ENCODE assay signal across 25 cellular contexts in the genomic region with DNA sequence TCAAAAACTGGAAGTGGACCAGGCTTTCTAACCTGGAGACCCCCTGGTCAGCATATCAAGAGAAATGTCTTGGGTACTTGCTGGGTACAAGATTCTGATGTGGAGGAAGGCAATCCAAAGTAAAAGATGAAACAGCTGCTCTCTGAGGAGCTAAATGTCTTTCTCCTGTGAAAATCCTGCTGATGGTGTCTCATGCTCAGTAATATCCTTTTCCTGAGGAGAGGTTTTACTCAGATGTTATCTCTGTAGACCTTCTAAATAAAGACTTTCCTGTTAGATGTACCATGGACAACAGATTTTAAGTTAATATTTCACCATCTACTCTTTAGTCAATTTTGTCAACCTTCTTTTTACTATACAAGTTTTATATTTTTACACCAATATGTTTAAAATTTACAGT.
DNase-seq lines count a peak whose midpoint lies in the region; ATAC-seq, FAIRE-seq and TF ChIP-seq lines count a peak whose summit lies in the region.
"Had no signal": no experiment of that assay in that cellular context is flagged by ENCODE, and none has a peak within 500 bp of the region (broad histone marks: within the 10 kb centered on the region; RNA-seq: fewer than 3 reads in every experiment).

No MANE protein-coding gene starts in this region.

- no peaks in the 10 kb centered on the region for H3K9me3 Mint-ChIP-seq in T-helper 2 cell treated with Interferon-gamma antibody and Interleukin-4, amounts not matched to agents 5 μg/mL and 100 μg/mL, for 36 hours
- no peaks in the 10 kb centered on the region for H3K9me3 Mint-ChIP-seq in activated T-helper 1 cell treated with anti-CD3 and anti-CD28 coated beads, Interleukin-12 subunit alpha, Interleukin-12 subunit beta, Interleukin-2, Interleukin-4 antibody, amounts not matched to agents 30 ng/mL and 10 ng/mL and 1 ng/mL, durations not matched to agents 14 hours and 24 hours and 36 hours
- H3K9me3 Mint-ChIP-seq in naive thymus-derived CD4-positive, alpha-beta T cell, result peaks cover 0 to 3% (median 0%) of the 10 kb centered on the region in 11 donors
- H3K9me3 Mint-ChIP-seq: T-cell had no signal

- H3K4me3 ChIP-seq in naive thymus-derived CD4-positive, alpha-beta T cell (ENCODE audit: low read length), result no peak overlapping the region
- H3K4me3 ChIP-seq in smooth muscle cell, result no peak overlapping the region
- H3K4me3 ChIP-seq: adrenal gland, gastrocnemius medialis, GM12878, HAP-1, lung, pancreas, sigmoid colon, stomach had no signal

- no peak for TF ChIP-seq CTCF in smooth muscle cell (IDR thresholded peaks at IDR 0.05; ENCODE audit: borderline replicate concordance, insufficient read depth, poor library complexity, severe bottlenecking)

- H3K27ac Mint-ChIP-seq in T-helper 2 cell treated with Interferon-gamma antibody and Interleukin-4, amounts not matched to agents 5 μg/mL and 100 μg/mL, for 36 hours, result peak overlapping the region; percentile 73
- H3K27ac Mint-ChIP-seq in activated T-helper 1 cell treated with anti-CD3 and anti-CD28 coated beads, Interleukin-12 subunit alpha, Interleukin-12 subunit beta, Interleukin-2, Interleukin-4 antibody, amounts not matched to agents 30 ng/mL and 10 ng/mL and 1 ng/mL, durations not matched to agents 14 hours and 24 hours and 36 hours, result peak overlapping the region; percentile 17
- peak overlapping the region in 3 of 9 donors; percentile 0 to 82 (median 62) for H3K27ac Mint-ChIP-seq in naive thymus-derived CD4-positive, alpha-beta T cell

- ATAC-seq in naive thymus-derived CD4-positive, alpha-beta T cell, result no peak
- ATAC-seq: GM12878 had no signal

- H3K27me3 ChIP-seq in naive thymus-derived CD4-positive, alpha-beta T cell (ENCODE audit: control insufficient read depth in 2 of 2, insufficient read depth in 2 of 2, low read length in 2 of 2), result no peaks in the 10 kb centered on the region
- no peaks in the 10 kb centered on the region for H3K27me3 ChIP-seq in smooth muscle cell (ENCODE audit: low read depth)
- H3K27me3 ChIP-seq: adrenal gland, gastrocnemius medialis, pancreas, sigmoid colon, stomach had no signal

- CTCF ChIA-PET in naive thymus-derived CD4-positive, alpha-beta T cell (lab: Charles Lee), result no interaction called here

- H3F3A ChIP-seq in smooth muscle cell (ENCODE audit: low read depth), result no peaks in the 10 kb centered on the region

- H3K4me1 Mint-ChIP-seq in T-helper 2 cell treated with Interferon-gamma antibody and Interleukin-4, amounts not matched to agents 5 μg/mL and 100 μg/mL, for 36 hours (ENCODE audit: low read depth), result peaks cover 50% of the 10 kb centered on the region
- peaks cover 38% of the 10 kb centered on the region for H3K4me1 Mint-ChIP-seq in activated T-helper 1 cell treated with anti-CD3 and anti-CD28 coated beads, Interleukin-12 subunit alpha, Interleukin-12 subunit beta, Interleukin-2, Interleukin-4 antibody, amounts not matched to agents 30 ng/mL and 10 ng/mL and 1 ng/mL, durations not matched to agents 14 hours and 24 hours and 36 hours (ENCODE audit: low read depth)
- peaks cover 46 to 91% (median 72%) of the 10 kb centered on the region in 7 donors for H3K4me1 Mint-ChIP-seq in naive thymus-derived CD4-positive, alpha-beta T cell

- H3K36me3 ChIP-seq in naive thymus-derived CD4-positive, alpha-beta T cell (ENCODE audit: control insufficient read depth in 2 of 3, insufficient read depth in 3 of 3, low read length in 3 of 3), result no peaks in the 10 kb centered on the region
- no peaks in the 10 kb centered on the region for H3K36me3 ChIP-seq in smooth muscle cell (ENCODE audit: low read depth)
- H3K36me3 ChIP-seq: adrenal gland, gastrocnemius medialis, HAP-1, pancreas, sigmoid colon, stomach had no signal

- POLR2A ChIA-PET in naive thymus-derived CD4-positive, alpha-beta T cell (lab: Charles Lee), result interaction anchor here (1.7 kb wide), 1 partner anchor 290 kb away, joined by 7 read pairs; no protein-coding TSS in a partner anchor

- FAIRE-seq in G401.6 (lab: Jason Lieb, UNC), result peak; percentile 25
- FAIRE-seq: bronchial epithelial cell, GM12878, keratinocyte, pancreas had no signal

- no peaks in the 10 kb centered on the region for H3K27me3 Mint-ChIP-seq in T-helper 2 cell treated with Interferon-gamma antibody and Interleukin-4, amounts not matched to agents 5 μg/mL and 100 μg/mL, for 36 hours (ENCODE audit: low read depth)
- peaks cover 2% of the 10 kb centered on the region for H3K27me3 Mint-ChIP-seq in activated T-helper 1 cell treated with anti-CD3 and anti-CD28 coated beads, Interleukin-12 subunit alpha, Interleukin-12 subunit beta, Interleukin-2, Interleukin-4 antibody, amounts not matched to agents 30 ng/mL and 10 ng/mL and 1 ng/mL, durations not matched to agents 14 hours and 24 hours and 36 hours (ENCODE audit: insufficient read depth)
- H3K27me3 Mint-ChIP-seq in naive thymus-derived CD4-positive, alpha-beta T cell, result no peaks in the 10 kb centered on the region
- H3K27me3 Mint-ChIP-seq: T-cell had no signal

- peak overlapping the region; percentile 53 for H3K4me3 Mint-ChIP-seq in T-helper 2 cell treated with Interferon-gamma antibody and Interleukin-4, amounts not matched to agents 5 μg/mL and 100 μg/mL, for 36 hours
- H3K4me3 Mint-ChIP-seq in activated T-helper 1 cell treated with anti-CD3 and anti-CD28 coated beads, Interleukin-12 subunit alpha, Interleukin-12 subunit beta, Interleukin-2, Interleukin-4 antibody, amounts not matched to agents 30 ng/mL and 10 ng/mL and 1 ng/mL, durations not matched to agents 14 hours and 24 hours and 36 hours, result no peak overlapping the region
- peak overlapping the region in 7 of 10 donors; percentile 34 to 65 (median 51) for H3K4me3 Mint-ChIP-seq in naive thymus-derived CD4-positive, alpha-beta T cell

- H2AFZ ChIP-seq in smooth muscle cell (ENCODE audit: low read depth), result no peak overlapping the region

- no peak overlapping the region for H3K27ac ChIP-seq in naive thymus-derived CD4-positive, alpha-beta T cell (ENCODE audit: low read depth, low read length)
- H3K27ac ChIP-seq in smooth muscle cell (ENCODE audit: low read depth), result no peak overlapping the region
- H3K27ac ChIP-seq: 22Rv1, pancreas, sigmoid colon, stomach had no signal

- no peak overlapping the region for H3K4me2 ChIP-seq in smooth muscle cell

- no peak overlapping the region for H3K9ac ChIP-seq in smooth muscle cell (ENCODE audit: low read depth)

- H3K4me1 ChIP-seq in naive thymus-derived CD4-positive, alpha-beta T cell (ENCODE audit: control insufficient read depth in 2 of 2, insufficient read depth in 2 of 2, low read length in 2 of 2), result peaks cover 40 to 48% of the 10 kb centered on the region in 2 donors
- no peaks in the 10 kb centered on the region for H3K4me1 ChIP-seq in smooth muscle cell (ENCODE audit: low read depth)

- H4K20me1 ChIP-seq in smooth muscle cell (ENCODE audit: low read depth), result peaks cover 67% of the 10 kb centered on the region

- intact Hi-C loops in activated T-helper 1 cell treated with anti-CD3 and anti-CD28 coated beads, Interleukin-12 subunit alpha, Interleukin-12 subunit beta, Interleukin-2, Interleukin-4 antibody, amounts not matched to agents 30 ng/mL and 10 ng/mL and 1 ng/mL, durations not matched to agents 14 hours and 24 hours and 36 hours (cut with micrococcal nuclease), result loop anchor here (5.0 kb wide), 1 partner anchor 35 kb away; no protein-coding TSS in a partner anchor
- intact Hi-C loops in naive thymus-derived CD4-positive, alpha-beta T cell (cut with micrococcal nuclease), result loop anchor here in 1 of 2 donors (5.0 kb wide), 4 partner anchors 35 to 145 kb away; partner anchors contain the start of gene TNRC6B

- DNase-seq in T-helper 2 cell treated with Interferon-gamma antibody and Interleukin-4, amounts not matched to agents 5 μg/mL and 100 μg/mL, for 36 hours (ENCODE audit: low spot score), result no peak
- DNase-seq in T-helper 2 cell (no peak), smooth muscle cell (lab: John Stamatoyannopoulos, UW; ENCODE audit: unreplicated experiment) (no peak), NOMO-1 (lab: John Stamatoyannopoulos, UW; ENCODE audit: unreplicated experiment in 2 of 2) (no peak), activated gamma-delta T cell (lab: John Stamatoyannopoulos, UW) (no peak)
- DNase-seq in activated T-helper 1 cell treated with anti-CD3 and anti-CD28 coated beads, Interleukin-12 subunit alpha, Interleukin-12 subunit beta, Interleukin-2, Interleukin-4 antibody, amounts not matched to agents 30 ng/mL and 10 ng/mL and 1 ng/mL, durations not matched to agents 14 hours and 24 hours and 36 hours (ENCODE audit: low spot score), result no peak
- no peak for DNase-seq in naive thymus-derived CD4-positive, alpha-beta T cell
- DNase-seq: NCI-H1436, NCI-H2171, OCI-M1, pancreas, SHP77 treated with DMSO at 0.1 percent for 48 hours, sigmoid colon, stomach, trophoblast cell had no signal

- H3K79me2 ChIP-seq in smooth muscle cell (ENCODE audit: low read depth), result no peaks in the 10 kb centered on the region

- peaks cover 9% of the 10 kb centered on the region for H3K36me3 Mint-ChIP-seq in T-helper 2 cell treated with Interferon-gamma antibody and Interleukin-4, amounts not matched to agents 5 μg/mL and 100 μg/mL, for 36 hours (ENCODE audit: low read depth)
- H3K36me3 Mint-ChIP-seq in activated T-helper 1 cell treated with anti-CD3 and anti-CD28 coated beads, Interleukin-12 subunit alpha, Interleukin-12 subunit beta, Interleukin-2, Interleukin-4 antibody, amounts not matched to agents 30 ng/mL and 10 ng/mL and 1 ng/mL, durations not matched to agents 14 hours and 24 hours and 36 hours (ENCODE audit: low read depth), result no peaks in the 10 kb centered on the region
- peaks cover 0 to 15% (median 4%) of the 10 kb centered on the region in 5 donors for H3K36me3 Mint-ChIP-seq in naive thymus-derived CD4-positive, alpha-beta T cell

- H3K9me3 ChIP-seq in naive thymus-derived CD4-positive, alpha-beta T cell (ENCODE audit: control insufficient read depth in 2 of 3, low read length in 3 of 3), result no peaks in the 10 kb centered on the region
- no peaks in the 10 kb centered on the region for H3K9me3 ChIP-seq in smooth muscle cell (replicated peaks; ENCODE audit: low read depth)
- H3K9me3 ChIP-seq: adrenal gland, gastrocnemius medialis, HAP-1, pancreas, sigmoid colon, stomach had no signal
